Comparison of ENCODE assay signal across 9 cellular contexts in the genomic region with DNA sequence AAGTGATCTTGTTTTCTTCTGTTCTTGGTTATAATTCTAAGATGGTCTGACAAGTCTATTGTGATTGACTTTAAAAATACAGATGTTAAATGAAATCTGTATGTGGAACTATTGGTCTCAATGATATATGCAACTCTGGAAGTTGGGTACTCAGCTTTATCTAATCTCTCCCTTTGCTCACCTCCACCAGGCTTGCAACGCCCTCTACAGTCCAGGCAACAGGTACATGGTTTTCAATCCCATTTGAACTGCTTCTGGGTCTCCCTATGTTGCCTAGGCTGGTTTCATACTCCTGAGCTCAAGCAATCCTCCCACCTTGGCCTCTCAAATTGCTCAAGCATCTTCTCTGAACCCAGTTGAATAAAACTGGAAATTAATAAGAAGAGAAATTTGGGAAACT. TPM values are rescaled to one million over a fixed set of nuclear protein-coding genes. Genes with fewer than 3 reads are reported as not detected.
A peak's percentile ranks its signal among the peaks of the same experiment; 100 is the strongest.
DNase-seq lines count a peak whose midpoint lies in the region; ATAC-seq and TF ChIP-seq lines count a peak whose summit lies in the region.
"Had no signal": no experiment of that assay in that cellular context is flagged by ENCODE, and none has a peak within 500 bp of the region (broad histone marks: within the 10 kb centered on the region; RNA-seq: fewer than 3 reads in every experiment).

No MANE protein-coding gene starts in this region.

- H3K27ac ChIP-seq in OCI-LY7 (ENCODE audit: low read depth, low read length, poor library complexity, severe bottlenecking): peak overlapping the region; percentile 23
- H3K27ac ChIP-seq: thoracic aorta had no signal

- H3K36me3 ChIP-seq in OCI-LY7 (ENCODE audit: insufficient read depth, low read length): no peaks in the 10 kb centered on the region
- H3K36me3 ChIP-seq: thoracic aorta had no signal

- TF ChIP-seq CTCF in GM12865 (IDR thresholded peaks at IDR 0.05; ENCODE audit: insufficient read depth, low read depth, low read length, missing control alignments): peak; percentile 69
- TF ChIP-seq CTCF in OCI-LY7 (conservative IDR thresholded peaks at IDR 0.05; ENCODE audit: low read length): peak; percentile 89

- H3K4me1 ChIP-seq in OCI-LY7 (ENCODE audit: insufficient read depth, low read length, poor library complexity, severe bottlenecking): peaks cover 28% of the 10 kb centered on the region

- CTCF ChIA-PET in OCI-LY7 (lab: Charles Lee; ENCODE audit: unreplicated experiment): interaction anchor here (0.6 to 1.0 kb wide), 3 partner anchors 69 to 259 kb away, joined by 4 to 5 read pairs (median 4); no protein-coding TSS in a partner anchor

- intact Hi-C loops in OCI-LY7 (cut with micrococcal nuclease; ENCODE audit: unreplicated experiment): loop anchor here (1.0 to 2.0 kb wide), 2 partner anchors 70 to 259 kb away; no protein-coding TSS in a partner anchor

- no peak overlapping the region for H3K4me2 ChIP-seq in OCI-LY7 (ENCODE audit: low read length)

- H3K4me3 ChIP-seq in GM12865 (ENCODE audit: low read depth, low read length) (no peak overlapping the region), OCI-LY7 (ENCODE audit: low read depth, low read length, poor library complexity, severe bottlenecking) (no peak overlapping the region)
- H3K4me3 ChIP-seq: thoracic aorta had no signal

- no peaks in the 10 kb centered on the region for H3K9me2 ChIP-seq in OCI-LY7 (ENCODE audit: insufficient read depth, low read length)

- H4K20me1 ChIP-seq in OCI-LY7 (ENCODE audit: insufficient read depth, low read length): no peaks in the 10 kb centered on the region

- no peaks in the 10 kb centered on the region for H3K9me3 ChIP-seq in OCI-LY7 (ENCODE audit: low read length)
- H3K9me3 ChIP-seq: thoracic aorta had no signal

- peak overlapping the region; percentile 73; the same call in 1 of the 2 replicates for H2AFZ ChIP-seq in OCI-LY7 (ENCODE audit: low read length)

- no TSS peak for BruUV-seq in OCI-LY7 (replicated peaks; lab: Mats Ljungman, UMichigan)

- DNase-seq in GM12865 (ENCODE audit: low read depth) (peak; percentile 80), OCI-LY7 (ENCODE audit: low spot score) (peak; percentile 83), medulla oblongata (ENCODE audit: extremely low spot score) (peak; percentile 1)
- peak; percentile 30 for DNase-seq in activated gamma-delta T cell treated with anti-CD3 and anti-CD28 coated beads, Interleukin-2, amount 50 U/mL, for 16 hours (ENCODE audit: low read depth)

- ATAC-seq in HG03196 (IDR thresholded peaks at IDR 0.05; ENCODE audit: unreplicated experiment) (no peak), SK-N-SH treated with all-trans-retinoic acid at 6 μM for 48 hours (no peak), GM18858 (IDR thresholded peaks at IDR 0.05; ENCODE audit: unreplicated experiment) (no peak), GM21423 (IDR thresholded peaks at IDR 0.05; ENCODE audit: unreplicated experiment) (no peak)

- H3K79me2 ChIP-seq in OCI-LY7 (ENCODE audit: insufficient read depth, low read depth, low read length): no peaks in the 10 kb centered on the region

- POLR2A ChIA-PET in OCI-LY7 (lab: Charles Lee): interaction anchor here (0.6 to 0.7 kb wide), 2 partner anchors 230 to 253 kb away, joined by 3 read pairs; no protein-coding TSS in a partner anchor

TF ChIP-seq in SK-N-SH treated with all-trans-retinoic acid at 6 μM for 48 hours, 23 proteins besides CTCF, POLR2A, EP300 and RAD21:
- TF ChIP-seq GLIS3 (CRISPR knock-in tag; IDR thresholded peaks at IDR 0.05) (no peak), BACH2 (CRISPR knock-in tag; IDR thresholded peaks at IDR 0.05; ENCODE audit: borderline replicate concordance) (no peak), TCF4 (CRISPR knock-in tag; IDR thresholded peaks at IDR 0.05; ENCODE audit: borderline replicate concordance) (no peak), ZNF8 (CRISPR knock-in tag; IDR thresholded peaks at IDR 0.05) (no peak), PPARA (CRISPR knock-in tag; IDR thresholded peaks at IDR 0.05; ENCODE audit: borderline replicate concordance) (no peak), ZFP3 (CRISPR knock-in tag; IDR thresholded peaks at IDR 0.05) (no peak), OSR1 (CRISPR knock-in tag; IDR thresholded peaks at IDR 0.05) (no peak), ISL1 (CRISPR knock-in tag; IDR thresholded peaks at IDR 0.05) (no peak), ARNTL (CRISPR knock-in tag; IDR thresholded peaks at IDR 0.05; ENCODE audit: borderline replicate concordance, low read depth) (no peak), ZC3H10 (CRISPR knock-in tag; IDR thresholded peaks at IDR 0.05) (no peak), ZFP30 (CRISPR knock-in tag; IDR thresholded peaks at IDR 0.05) (no peak)
- TF ChIP-seq, protein P1, sequence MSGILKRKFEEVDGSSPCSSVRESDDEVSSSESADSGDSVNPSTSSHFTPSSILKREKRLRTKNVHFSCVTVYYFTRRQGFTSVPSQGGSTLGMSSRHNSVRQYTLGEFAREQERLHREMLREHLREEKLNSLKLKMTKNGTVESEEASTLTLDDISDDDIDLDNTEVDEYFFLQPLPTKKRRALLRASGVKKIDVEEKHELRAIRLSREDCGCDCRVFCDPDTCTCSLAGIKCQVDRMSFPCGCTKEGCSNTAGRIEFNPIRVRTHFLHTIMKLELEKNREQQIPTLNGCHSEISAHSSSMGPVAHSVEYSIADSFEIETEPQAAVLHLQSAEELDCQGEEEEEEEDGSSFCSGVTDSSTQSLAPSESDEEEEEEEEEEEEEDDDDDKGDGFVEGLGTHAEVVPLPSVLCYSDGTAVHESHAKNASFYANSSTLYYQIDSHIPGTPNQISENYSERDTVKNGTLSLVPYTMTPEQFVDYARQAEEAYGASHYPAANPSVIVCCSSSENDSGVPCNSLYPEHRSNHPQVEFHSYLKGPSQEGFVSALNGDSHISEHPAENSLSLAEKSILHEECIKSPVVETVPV (CRISPR knock-in tag; IDR thresholded peaks at IDR 0.05): no peak
- TF ChIP-seq, protein P2, sequence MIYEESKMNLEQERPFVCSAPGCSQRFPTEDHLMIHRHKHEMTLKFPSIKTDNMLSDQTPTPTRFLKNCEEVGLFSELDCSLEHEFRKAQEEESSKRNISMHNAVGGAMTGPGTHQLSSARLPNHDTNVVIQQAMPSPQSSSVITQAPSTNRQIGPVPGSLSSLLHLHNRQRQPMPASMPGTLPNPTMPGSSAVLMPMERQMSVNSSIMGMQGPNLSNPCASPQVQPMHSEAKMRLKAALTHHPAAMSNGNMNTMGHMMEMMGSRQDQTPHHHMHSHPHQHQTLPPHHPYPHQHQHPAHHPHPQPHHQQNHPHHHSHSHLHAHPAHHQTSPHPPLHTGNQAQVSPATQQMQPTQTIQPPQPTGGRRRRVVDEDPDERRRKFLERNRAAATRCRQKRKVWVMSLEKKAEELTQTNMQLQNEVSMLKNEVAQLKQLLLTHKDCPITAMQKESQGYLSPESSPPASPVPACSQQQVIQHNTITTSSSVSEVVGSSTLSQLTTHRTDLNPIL (CRISPR knock-in tag; IDR thresholded peaks at IDR 0.05; ENCODE audit: low read depth): no peak

RNA-seq across cellular contexts. Expression of gene HLA-DQB1, which starts 25.6 kb away (rescaled TPM):
- 1.2 and 10.5 TPM in 2 replicates for total RNA-seq in OCI-LY7 (2014; rRNA removed; shearing (Covaris generic))
- total RNA-seq in OCI-LY7 (2022): 16.5 and 20.9 TPM in 2 replicates

RNA-seq across cellular contexts. Expression of gene HLA-DQA2, which starts 49.2 kb away (rescaled TPM):
- 0.13 TPM in 1 of 2 replicates, not detected in the other for total RNA-seq in OCI-LY7 (2014; rRNA removed; shearing (Covaris generic))
- total RNA-seq in OCI-LY7 (2022): 3.3 and 3.6 TPM in 2 replicates

RNA-seq across cellular contexts. Expression of gene HLA-DQA1, which starts 54.8 kb away (rescaled TPM):
- 0.79 and 1.6 TPM in 2 replicates for total RNA-seq in OCI-LY7 (2014; rRNA removed; shearing (Covaris generic))
- total RNA-seq in OCI-LY7 (2022): 31.2 and 32.3 TPM in 2 replicates

Comparison
In these comparisons a context has a peak if more than half of its experiments do, and no peak if none do; other contexts are left out.
1. DNase-seq: peak in every context shown above with its lines; median percentile 83 in OCI-LY7; 80 in GM12865; 30 in activated gamma-delta T cell treated with anti-CD3 and anti-CD28 coated beads, Interleukin-2, amount 50 U/mL, for 16 hours; 1 in medulla oblongata.